Comparison of ENCODE assay signal across 9 cellular contexts in genomic region chr12:41188058-41188840, GRCh38. TPM values are rescaled to one million over a fixed set of nuclear protein-coding genes. Genes with fewer than 3 reads are reported as not detected.
A peak's percentile ranks its signal among the peaks of the same experiment; 100 is the strongest.
DNase-seq lines count a peak whose midpoint lies in the region; ATAC-seq, FAIRE-seq and TF ChIP-seq lines count a peak whose summit lies in the region.
"Had no signal": no experiment of that assay in that cellular context is flagged by ENCODE, and none has a peak within 500 bp of the region (broad histone marks: within the 10 kb centered on the region; RNA-seq: fewer than 3 reads in every experiment).

PDZRN4 (plus strand) TSS chr12:41188320.

- no peak within 1 kb of the TSS for H3K27ac ChIP-seq in pancreas

- H3K27me3 Mint-ChIP-seq in CD14-positive monocyte (ENCODE audit: low read depth in 3 of 3), result peaks cover 41 to 57% (median 42%) of the 10 kb centered on the region in 3 donors

- ATAC-seq in left cardiac atrium, result peak; percentile 49 to 51
- ATAC-seq in pancreas, result peak in 3 of 4 donors; percentile 53 to 62 (median 56)
- no peak for ATAC-seq in GM21390 (IDR thresholded peaks at IDR 0.05; ENCODE audit: unreplicated experiment)
- ATAC-seq in HG03460 (IDR thresholded peaks at IDR 0.05; ENCODE audit: unreplicated experiment), result no peak
- ATAC-seq in GM21576 (IDR thresholded peaks at IDR 0.05; ENCODE audit: unreplicated experiment), result no peak

- TF ChIP-seq CTCF in CD14-positive monocyte (IDR thresholded peaks at IDR 0.05) (no peak), pancreas (IDR thresholded peaks at IDR 0.05) (no peak)

- 3 to 4% methylated on average over 45 to 67 of the region's 67 CpGs for WGBS in pancreas, 2 donors

- peak within 1 kb of the TSS; percentile 45 to 83 for H3K4me3 Mint-ChIP-seq in CD14-positive monocyte

- H3K4me1 ChIP-seq in pancreas, result no peaks in the 10 kb centered on the region

- H3K36me3 ChIP-seq in pancreas, result no peaks in the 10 kb centered on the region

- H3K27ac Mint-ChIP-seq in CD14-positive monocyte, result no peak within 1 kb of the TSS

- no peak for DNase-seq in CD14-positive monocyte (ENCODE audit: low spot score)
- peak; percentile 46 for DNase-seq in NCI-H345 (lab: John Stamatoyannopoulos, UW)
- DNase-seq in left cardiac atrium, result no peak
- DNase-seq in pancreas, result peak in 3 of 6 donors; percentile 19 to 77 (median 60)
- DNase-seq in activated CD4-positive, CD25-positive, alpha-beta regulatory T cell treated with anti-CD3 and anti-CD28 coated beads, Interleukin-2, amount 50 U/mL, for 72 hours, result no peak
- DNase-seq: stimulated activated CD4-positive, alpha-beta T cell treated with anti-CD3 and anti-CD28 coated beads, Interleukin-15, amount 100 ng/mL, for 24 hours had no signal

- no peaks in the 10 kb centered on the region for H3K9me3 ChIP-seq in pancreas

- H3K27me3 ChIP-seq in pancreas, result peaks cover 0 to 11% (median 4%) of the 10 kb centered on the region in 4 donors

- no peak for FAIRE-seq in pancreas (lab: Jason Lieb, UNC)

- peaks cover 3 to 6% of the 10 kb centered on the region in 2 donors for H3K36me3 Mint-ChIP-seq in CD14-positive monocyte

- H3K4me1 Mint-ChIP-seq in CD14-positive monocyte, result peaks cover 30% of the 10 kb centered on the region

- peak within 1 kb of the TSS in 1 of 4 donors; percentile 32 for H3K4me3 ChIP-seq in pancreas

- intact Hi-C loops in CD14-positive monocyte (cut with micrococcal nuclease), result no loop called here
- intact Hi-C loops in left cardiac atrium (cut with DNase I), result no loop called here
- intact Hi-C loops in pancreas (cut with DNase I), result no loop called here

- H3K9me3 Mint-ChIP-seq in CD14-positive monocyte, result peaks cover 0 to 13% (median 5%) of the 10 kb centered on the region in 7 donors

RNA-seq across cellular contexts. Expression of gene PDZRN4, which starts in this region (rescaled TPM):
- not detected for polyA plus RNA-seq in CD14-positive monocyte
- total RNA-seq in left cardiac atrium, result under 1 TPM; 0.34 to 0.50 TPM
- under 1 TPM in 2 of 6 donors, not detected in 4; 0.12 to 0.26 TPM for total RNA-seq in pancreas
- under 1 TPM; 0.23 TPM for polyA plus RNA-seq in pancreas

Comparison
In these comparisons a context has a peak if more than half of its experiments do, and no peak if none do; other contexts are left out.
1. Peak in ATAC-seq in left cardiac atrium; RNA of the gene not detected or under 1 TPM.
2. Peak in ATAC-seq in pancreas; RNA of the gene not detected or under 1 TPM.